Comparison of ENCODE assay signal across 1 cellular context in the genomic region with DNA sequence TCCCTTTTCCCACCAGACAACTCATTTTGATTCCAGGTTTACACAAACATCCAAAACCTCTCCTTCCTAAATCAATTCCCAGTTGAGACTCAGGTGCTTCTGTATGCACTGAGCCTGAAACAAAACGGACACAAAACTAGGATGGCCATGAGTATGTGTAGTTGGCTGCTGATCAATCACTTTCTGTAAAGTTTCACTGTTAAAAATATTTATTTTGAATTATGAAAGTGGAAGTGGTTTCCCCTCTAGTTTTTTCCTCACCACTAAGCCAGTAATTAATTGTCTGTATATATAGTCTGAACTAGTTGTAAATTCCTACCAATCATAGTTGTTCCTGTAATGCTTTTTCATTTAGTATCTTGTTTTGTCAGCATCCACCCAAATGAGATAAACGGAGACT.
TF ChIP-seq lines count a peak whose summit lies in the region.

No MANE protein-coding gene starts in this region.

TF ChIP-seq in GM12878, 131 proteins besides CTCF, POLR2A, EP300 and RAD21 (continues in another document):
- TF ChIP-seq KAT2A (conservative IDR thresholded peaks at IDR 0.05; ENCODE audit: control insufficient read depth, low read depth, low read length) (no peak), TBL1XR1 (IDR thresholded peaks at IDR 0.05; ENCODE audit: low read depth, low read length) (no peak), HDAC6 (IDR thresholded peaks at IDR 0.05; ENCODE audit: unreplicated experiment) (no peak), POU2F2 (IDR thresholded peaks at IDR 0.05; ENCODE audit: borderline replicate concordance, low read depth, low read length) (no peak), IKZF2 (IDR thresholded peaks at IDR 0.05) (peak in 1 of 2 experiments; percentile 28; a peak in 1 of 4 replicates), DPF2 (IDR thresholded peaks at IDR 0.05) (no peak), NFXL1 (IDR thresholded peaks at IDR 0.05; ENCODE audit: borderline replicate concordance) (no peak), MEF2B (IDR thresholded peaks at IDR 0.05; ENCODE audit: partially characterized antibody, poor library complexity, severe bottlenecking) (no peak), RUNX3 (IDR thresholded peaks at IDR 0.05; ENCODE audit: low read length) (peak; percentile 58; the same call in 1 of the 2 replicates), NBN (IDR thresholded peaks at IDR 0.05) (no peak), BACH1 (IDR thresholded peaks at IDR 0.05; ENCODE audit: borderline replicate concordance) (no peak), ZNF217 (IDR thresholded peaks at IDR 0.05) (no peak), PAX5 (IDR thresholded peaks at IDR 0.05; ENCODE audit: borderline replicate concordance, low read depth, low read length) (no peak), RAD51 (IDR thresholded peaks at IDR 0.05) (no peak), IKZF1 (conservative IDR thresholded peaks at IDR 0.05) (peak; percentile 36), NR2F1 (conservative IDR thresholded peaks at IDR 0.05) (no peak), TAF1 (IDR thresholded peaks at IDR 0.05; ENCODE audit: borderline replicate concordance, low read depth, low read length) (no peak), SMC3 (IDR thresholded peaks at IDR 0.05; ENCODE audit: borderline replicate concordance, low read length) (no peak), NRF1 (conservative IDR thresholded peaks at IDR 0.05; ENCODE audit: low read depth, low read length) (no peak), CBFB (IDR thresholded peaks at IDR 0.05; ENCODE audit: low read depth) (0 out of 2 replicates have a peak, but pooled peaks have one; percentile 18), BHLHE40 (IDR thresholded peaks at IDR 0.05; ENCODE audit: borderline replicate concordance in 1 of 2, low read depth in 2 of 2, low read length in 1 of 2) (no peak)
- TF ChIP-seq, protein P1, sequence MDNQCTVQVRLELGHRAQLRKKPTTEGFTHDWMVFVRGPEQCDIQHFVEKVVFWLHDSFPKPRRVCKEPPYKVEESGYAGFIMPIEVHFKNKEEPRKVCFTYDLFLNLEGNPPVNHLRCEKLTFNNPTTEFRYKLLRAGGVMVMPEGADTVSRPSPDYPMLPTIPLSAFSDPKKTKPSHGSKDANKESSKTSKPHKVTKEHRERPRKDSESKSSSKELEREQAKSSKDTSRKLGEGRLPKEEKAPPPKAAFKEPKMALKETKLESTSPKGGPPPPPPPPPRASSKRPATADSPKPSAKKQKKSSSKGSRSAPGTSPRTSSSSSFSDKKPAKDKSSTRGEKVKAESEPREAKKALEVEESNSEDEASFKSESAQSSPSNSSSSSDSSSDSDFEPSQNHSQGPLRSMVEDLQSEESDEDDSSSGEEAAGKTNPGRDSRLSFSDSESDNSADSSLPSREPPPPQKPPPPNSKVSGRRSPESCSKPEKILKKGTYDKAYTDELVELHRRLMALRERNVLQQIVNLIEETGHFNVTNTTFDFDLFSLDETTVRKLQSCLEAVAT (IDR thresholded peaks at IDR 0.05): no peak
- TF ChIP-seq, protein P2, sequence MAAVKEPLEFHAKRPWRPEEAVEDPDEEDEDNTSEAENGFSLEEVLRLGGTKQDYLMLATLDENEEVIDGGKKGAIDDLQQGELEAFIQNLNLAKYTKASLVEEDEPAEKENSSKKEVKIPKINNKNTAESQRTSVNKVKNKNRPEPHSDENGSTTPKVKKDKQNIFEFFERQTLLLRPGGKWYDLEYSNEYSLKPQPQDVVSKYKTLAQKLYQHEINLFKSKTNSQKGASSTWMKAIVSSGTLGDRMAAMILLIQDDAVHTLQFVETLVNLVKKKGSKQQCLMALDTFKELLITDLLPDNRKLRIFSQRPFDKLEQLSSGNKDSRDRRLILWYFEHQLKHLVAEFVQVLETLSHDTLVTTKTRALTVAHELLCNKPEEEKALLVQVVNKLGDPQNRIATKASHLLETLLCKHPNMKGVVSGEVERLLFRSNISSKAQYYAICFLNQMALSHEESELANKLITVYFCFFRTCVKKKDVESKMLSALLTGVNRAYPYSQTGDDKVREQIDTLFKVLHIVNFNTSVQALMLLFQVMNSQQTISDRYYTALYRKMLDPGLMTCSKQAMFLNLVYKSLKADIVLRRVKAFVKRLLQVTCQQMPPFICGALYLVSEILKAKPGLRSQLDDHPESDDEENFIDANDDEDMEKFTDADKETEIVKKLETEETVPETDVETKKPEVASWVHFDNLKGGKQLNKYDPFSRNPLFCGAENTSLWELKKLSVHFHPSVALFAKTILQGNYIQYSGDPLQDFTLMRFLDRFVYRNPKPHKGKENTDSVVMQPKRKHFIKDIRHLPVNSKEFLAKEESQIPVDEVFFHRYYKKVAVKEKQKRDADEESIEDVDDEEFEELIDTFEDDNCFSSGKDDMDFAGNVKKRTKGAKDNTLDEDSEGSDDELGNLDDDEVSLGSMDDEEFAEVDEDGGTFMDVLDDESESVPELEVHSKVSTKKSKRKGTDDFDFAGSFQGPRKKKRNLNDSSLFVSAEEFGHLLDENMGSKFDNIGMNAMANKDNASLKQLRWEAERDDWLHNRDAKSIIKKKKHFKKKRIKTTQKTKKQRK (IDR thresholded peaks at IDR 0.05; ENCODE audit: low read depth, low read length): no peak
- TF ChIP-seq, protein P3, sequence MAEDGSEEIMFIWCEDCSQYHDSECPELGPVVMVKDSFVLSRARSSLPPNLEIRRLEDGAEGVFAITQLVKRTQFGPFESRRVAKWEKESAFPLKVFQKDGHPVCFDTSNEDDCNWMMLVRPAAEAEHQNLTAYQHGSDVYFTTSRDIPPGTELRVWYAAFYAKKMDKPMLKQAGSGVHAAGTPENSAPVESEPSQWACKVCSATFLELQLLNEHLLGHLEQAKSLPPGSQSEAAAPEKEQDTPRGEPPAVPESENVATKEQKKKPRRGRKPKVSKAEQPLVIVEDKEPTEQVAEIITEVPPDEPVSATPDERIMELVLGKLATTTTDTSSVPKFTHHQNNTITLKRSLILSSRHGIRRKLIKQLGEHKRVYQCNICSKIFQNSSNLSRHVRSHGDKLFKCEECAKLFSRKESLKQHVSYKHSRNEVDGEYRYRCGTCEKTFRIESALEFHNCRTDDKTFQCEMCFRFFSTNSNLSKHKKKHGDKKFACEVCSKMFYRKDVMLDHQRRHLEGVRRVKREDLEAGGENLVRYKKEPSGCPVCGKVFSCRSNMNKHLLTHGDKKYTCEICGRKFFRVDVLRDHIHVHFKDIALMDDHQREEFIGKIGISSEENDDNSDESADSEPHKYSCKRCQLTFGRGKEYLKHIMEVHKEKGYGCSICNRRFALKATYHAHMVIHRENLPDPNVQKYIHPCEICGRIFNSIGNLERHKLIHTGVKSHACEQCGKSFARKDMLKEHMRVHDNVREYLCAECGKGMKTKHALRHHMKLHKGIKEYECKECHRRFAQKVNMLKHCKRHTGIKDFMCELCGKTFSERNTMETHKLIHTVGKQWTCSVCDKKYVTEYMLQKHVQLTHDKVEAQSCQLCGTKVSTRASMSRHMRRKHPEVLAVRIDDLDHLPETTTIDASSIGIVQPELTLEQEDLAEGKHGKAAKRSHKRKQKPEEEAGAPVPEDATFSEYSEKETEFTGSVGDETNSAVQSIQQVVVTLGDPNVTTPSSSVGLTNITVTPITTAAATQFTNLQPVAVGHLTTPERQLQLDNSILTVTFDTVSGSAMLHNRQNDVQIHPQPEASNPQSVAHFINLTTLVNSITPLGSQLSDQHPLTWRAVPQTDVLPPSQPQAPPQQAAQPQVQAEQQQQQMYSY (CRISPR knock-in tag; IDR thresholded peaks at IDR 0.05): no peak
- TF ChIP-seq, protein P4, sequence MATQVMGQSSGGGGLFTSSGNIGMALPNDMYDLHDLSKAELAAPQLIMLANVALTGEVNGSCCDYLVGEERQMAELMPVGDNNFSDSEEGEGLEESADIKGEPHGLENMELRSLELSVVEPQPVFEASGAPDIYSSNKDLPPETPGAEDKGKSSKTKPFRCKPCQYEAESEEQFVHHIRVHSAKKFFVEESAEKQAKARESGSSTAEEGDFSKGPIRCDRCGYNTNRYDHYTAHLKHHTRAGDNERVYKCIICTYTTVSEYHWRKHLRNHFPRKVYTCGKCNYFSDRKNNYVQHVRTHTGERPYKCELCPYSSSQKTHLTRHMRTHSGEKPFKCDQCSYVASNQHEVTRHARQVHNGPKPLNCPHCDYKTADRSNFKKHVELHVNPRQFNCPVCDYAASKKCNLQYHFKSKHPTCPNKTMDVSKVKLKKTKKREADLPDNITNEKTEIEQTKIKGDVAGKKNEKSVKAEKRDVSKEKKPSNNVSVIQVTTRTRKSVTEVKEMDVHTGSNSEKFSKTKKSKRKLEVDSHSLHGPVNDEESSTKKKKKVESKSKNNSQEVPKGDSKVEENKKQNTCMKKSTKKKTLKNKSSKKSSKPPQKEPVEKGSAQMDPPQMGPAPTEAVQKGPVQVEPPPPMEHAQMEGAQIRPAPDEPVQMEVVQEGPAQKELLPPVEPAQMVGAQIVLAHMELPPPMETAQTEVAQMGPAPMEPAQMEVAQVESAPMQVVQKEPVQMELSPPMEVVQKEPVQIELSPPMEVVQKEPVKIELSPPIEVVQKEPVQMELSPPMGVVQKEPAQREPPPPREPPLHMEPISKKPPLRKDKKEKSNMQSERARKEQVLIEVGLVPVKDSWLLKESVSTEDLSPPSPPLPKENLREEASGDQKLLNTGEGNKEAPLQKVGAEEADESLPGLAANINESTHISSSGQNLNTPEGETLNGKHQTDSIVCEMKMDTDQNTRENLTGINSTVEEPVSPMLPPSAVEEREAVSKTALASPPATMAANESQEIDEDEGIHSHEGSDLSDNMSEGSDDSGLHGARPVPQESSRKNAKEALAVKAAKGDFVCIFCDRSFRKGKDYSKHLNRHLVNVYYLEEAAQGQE (IDR thresholded peaks at IDR 0.05; ENCODE audit: low read depth, low read length): no peak
- TF ChIP-seq, protein P5, sequence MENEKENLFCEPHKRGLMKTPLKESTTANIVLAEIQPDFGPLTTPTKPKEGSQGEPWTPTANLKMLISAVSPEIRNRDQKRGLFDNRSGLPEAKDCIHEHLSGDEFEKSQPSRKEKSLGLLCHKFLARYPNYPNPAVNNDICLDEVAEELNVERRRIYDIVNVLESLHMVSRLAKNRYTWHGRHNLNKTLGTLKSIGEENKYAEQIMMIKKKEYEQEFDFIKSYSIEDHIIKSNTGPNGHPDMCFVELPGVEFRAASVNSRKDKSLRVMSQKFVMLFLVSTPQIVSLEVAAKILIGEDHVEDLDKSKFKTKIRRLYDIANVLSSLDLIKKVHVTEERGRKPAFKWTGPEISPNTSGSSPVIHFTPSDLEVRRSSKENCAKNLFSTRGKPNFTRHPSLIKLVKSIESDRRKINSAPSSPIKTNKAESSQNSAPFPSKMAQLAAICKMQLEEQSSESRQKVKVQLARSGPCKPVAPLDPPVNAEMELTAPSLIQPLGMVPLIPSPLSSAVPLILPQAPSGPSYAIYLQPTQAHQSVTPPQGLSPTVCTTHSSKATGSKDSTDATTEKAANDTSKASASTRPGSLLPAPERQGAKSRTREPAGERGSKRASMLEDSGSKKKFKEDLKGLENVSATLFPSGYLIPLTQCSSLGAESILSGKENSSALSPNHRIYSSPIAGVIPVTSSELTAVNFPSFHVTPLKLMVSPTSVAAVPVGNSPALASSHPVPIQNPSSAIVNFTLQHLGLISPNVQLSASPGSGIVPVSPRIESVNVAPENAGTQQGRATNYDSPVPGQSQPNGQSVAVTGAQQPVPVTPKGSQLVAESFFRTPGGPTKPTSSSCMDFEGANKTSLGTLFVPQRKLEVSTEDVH (IDR thresholded peaks at IDR 0.05; ENCODE audit: low read depth, partially characterized antibody): no peak
- TF ChIP-seq, protein P6, sequence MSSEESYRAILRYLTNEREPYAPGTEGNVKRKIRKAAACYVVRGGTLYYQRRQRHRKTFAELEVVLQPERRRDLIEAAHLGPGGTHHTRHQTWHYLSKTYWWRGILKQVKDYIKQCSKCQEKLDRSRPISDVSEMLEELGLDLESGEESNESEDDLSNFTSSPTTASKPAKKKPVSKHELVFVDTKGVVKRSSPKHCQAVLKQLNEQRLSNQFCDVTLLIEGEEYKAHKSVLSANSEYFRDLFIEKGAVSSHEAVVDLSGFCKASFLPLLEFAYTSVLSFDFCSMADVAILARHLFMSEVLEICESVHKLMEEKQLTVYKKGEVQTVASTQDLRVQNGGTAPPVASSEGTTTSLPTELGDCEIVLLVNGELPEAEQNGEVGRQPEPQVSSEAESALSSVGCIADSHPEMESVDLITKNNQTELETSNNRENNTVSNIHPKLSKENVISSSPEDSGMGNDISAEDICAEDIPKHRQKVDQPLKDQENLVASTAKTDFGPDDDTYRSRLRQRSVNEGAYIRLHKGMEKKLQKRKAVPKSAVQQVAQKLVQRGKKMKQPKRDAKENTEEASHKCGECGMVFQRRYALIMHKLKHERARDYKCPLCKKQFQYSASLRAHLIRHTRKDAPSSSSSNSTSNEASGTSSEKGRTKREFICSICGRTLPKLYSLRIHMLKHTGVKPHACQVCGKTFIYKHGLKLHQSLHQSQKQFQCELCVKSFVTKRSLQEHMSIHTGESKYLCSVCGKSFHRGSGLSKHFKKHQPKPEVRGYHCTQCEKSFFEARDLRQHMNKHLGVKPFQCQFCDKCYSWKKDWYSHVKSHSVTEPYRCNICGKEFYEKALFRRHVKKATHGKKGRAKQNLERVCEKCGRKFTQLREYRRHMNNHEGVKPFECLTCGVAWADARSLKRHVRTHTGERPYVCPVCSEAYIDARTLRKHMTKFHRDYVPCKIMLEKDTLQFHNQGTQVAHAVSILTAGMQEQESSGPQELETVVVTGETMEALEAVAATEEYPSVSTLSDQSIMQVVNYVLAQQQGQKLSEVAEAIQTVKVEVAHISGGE (CRISPR knock-in tag; IDR thresholded peaks at IDR 0.05): no peak
- TF ChIP-seq, protein P7, sequence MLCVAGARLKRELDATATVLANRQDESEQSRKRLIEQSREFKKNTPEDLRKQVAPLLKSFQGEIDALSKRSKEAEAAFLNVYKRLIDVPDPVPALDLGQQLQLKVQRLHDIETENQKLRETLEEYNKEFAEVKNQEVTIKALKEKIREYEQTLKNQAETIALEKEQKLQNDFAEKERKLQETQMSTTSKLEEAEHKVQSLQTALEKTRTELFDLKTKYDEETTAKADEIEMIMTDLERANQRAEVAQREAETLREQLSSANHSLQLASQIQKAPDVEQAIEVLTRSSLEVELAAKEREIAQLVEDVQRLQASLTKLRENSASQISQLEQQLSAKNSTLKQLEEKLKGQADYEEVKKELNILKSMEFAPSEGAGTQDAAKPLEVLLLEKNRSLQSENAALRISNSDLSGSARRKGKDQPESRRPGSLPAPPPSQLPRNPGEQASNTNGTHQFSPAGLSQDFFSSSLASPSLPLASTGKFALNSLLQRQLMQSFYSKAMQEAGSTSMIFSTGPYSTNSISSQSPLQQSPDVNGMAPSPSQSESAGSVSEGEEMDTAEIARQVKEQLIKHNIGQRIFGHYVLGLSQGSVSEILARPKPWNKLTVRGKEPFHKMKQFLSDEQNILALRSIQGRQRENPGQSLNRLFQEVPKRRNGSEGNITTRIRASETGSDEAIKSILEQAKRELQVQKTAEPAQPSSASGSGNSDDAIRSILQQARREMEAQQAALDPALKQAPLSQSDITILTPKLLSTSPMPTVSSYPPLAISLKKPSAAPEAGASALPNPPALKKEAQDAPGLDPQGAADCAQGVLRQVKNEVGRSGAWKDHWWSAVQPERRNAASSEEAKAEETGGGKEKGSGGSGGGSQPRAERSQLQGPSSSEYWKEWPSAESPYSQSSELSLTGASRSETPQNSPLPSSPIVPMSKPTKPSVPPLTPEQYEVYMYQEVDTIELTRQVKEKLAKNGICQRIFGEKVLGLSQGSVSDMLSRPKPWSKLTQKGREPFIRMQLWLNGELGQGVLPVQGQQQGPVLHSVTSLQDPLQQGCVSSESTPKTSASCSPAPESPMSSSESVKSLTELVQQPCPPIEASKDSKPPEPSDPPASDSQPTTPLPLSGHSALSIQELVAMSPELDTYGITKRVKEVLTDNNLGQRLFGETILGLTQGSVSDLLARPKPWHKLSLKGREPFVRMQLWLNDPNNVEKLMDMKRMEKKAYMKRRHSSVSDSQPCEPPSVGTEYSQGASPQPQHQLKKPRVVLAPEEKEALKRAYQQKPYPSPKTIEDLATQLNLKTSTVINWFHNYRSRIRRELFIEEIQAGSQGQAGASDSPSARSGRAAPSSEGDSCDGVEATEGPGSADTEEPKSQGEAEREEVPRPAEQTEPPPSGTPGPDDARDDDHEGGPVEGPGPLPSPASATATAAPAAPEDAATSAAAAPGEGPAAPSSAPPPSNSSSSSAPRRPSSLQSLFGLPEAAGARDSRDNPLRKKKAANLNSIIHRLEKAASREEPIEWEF (IDR thresholded peaks at IDR 0.05; ENCODE audit: insufficient replicate concordance, low read depth, low read length): peak; percentile 72
